ENCODE assay signal across 2 cellular contexts in genomic region chr2:120770641-120771040, GRCh38.
TF ChIP-seq lines count a peak whose summit lies in the region.

No MANE protein-coding gene starts in this region.

TF ChIP-seq in IMR-90, 13 proteins besides CTCF, POLR2A, EP300 and RAD21:
- no peak for TF ChIP-seq BHLHE40 (IDR thresholded peaks at IDR 0.05; ENCODE audit: low read depth, low read length)
TF ChIP-seq in IMR-90: peak in this region for 0.

TF ChIP-seq in H1, 55 proteins besides CTCF, POLR2A, EP300 and RAD21:
- TF ChIP-seq RNF2 (IDR thresholded peaks at IDR 0.05; ENCODE audit: borderline replicate concordance, low read depth, low read length, missing control alignments, poor library complexity, severe bottlenecking) (no peak), CBX5 (IDR thresholded peaks at IDR 0.05; ENCODE audit: low read depth, low read length) (no peak), NRF1 (IDR thresholded peaks at IDR 0.05; ENCODE audit: low read depth, low read length) (no peak), SRF (IDR thresholded peaks at IDR 0.05; ENCODE audit: low read depth, low read length) (no peak), KDM4A (IDR thresholded peaks at IDR 0.05; ENCODE audit: low read depth, low read length, severe bottlenecking) (no peak), CHD7 (IDR thresholded peaks at IDR 0.05; ENCODE audit: insufficient replicate concordance, low read length) (no peak), E2F6 (IDR thresholded peaks at IDR 0.05) (no peak), CHD2 (IDR thresholded peaks at IDR 0.05; ENCODE audit: low read length) (no peak), SIRT6 (IDR thresholded peaks at IDR 0.05; ENCODE audit: low read length) (no peak), TBP (IDR thresholded peaks at IDR 0.05; ENCODE audit: low read depth, low read length) (no peak), CREB1 (IDR thresholded peaks at IDR 0.05) (no peak), BRCA1 (IDR thresholded peaks at IDR 0.05; ENCODE audit: low read depth, low read length) (no peak), KDM1A (IDR thresholded peaks at IDR 0.05; ENCODE audit: borderline replicate concordance, low read length) (no peak), RFX5 (IDR thresholded peaks at IDR 0.05; ENCODE audit: borderline replicate concordance, low read depth, low read length) (no peak)
